Comparison of ENCODE assay signal across 10 cellular contexts in genomic region chr11:69444381-69445130, GRCh38. TPM values are rescaled to one million over a fixed set of nuclear protein-coding genes. Genes with fewer than 3 reads are reported as not detected.
DNase-seq lines count a peak whose midpoint lies in the region; ATAC-seq and TF ChIP-seq lines count a peak whose summit lies in the region.
"Had no signal": no experiment of that assay in that cellular context is flagged by ENCODE, and none has a peak within 500 bp of the region (broad histone marks: within the 10 kb centered on the region; RNA-seq: fewer than 3 reads in every experiment).

No MANE protein-coding gene starts in this region.

- peak overlapping the region; percentile 84 for H3K4me2 ChIP-seq in SK-N-SH

- no peak overlapping the region for H2AFZ ChIP-seq in SK-N-SH (ENCODE audit: low read depth)

- WGBS in SK-N-SH (ENCODE audit: low lambda C conversion rate), result 92% methylated on average over 29 of the region's 32 CpGs
- WGBS in liver, result 76% methylated on average over 32 of the region's 32 CpGs
- WGBS in tibial nerve, 2 donors, result 49 to 51% methylated on average over 29 to 31 of the region's 32 CpGs

- POLR2A ChIA-PET in SK-N-SH (lab: Yijun Ruan, JAX), result interaction anchor here (2.6 to 2.7 kb wide), 2 partner anchors 195 to 287 kb away, joined by 8 to 16 read pairs; no protein-coding TSS in a partner anchor

- H3K9me2 ChIP-seq in SK-N-SH, result no peaks in the 10 kb centered on the region

- H3K79me2 ChIP-seq in SK-N-SH (ENCODE audit: insufficient read depth), result no peaks in the 10 kb centered on the region

- no peaks in the 10 kb centered on the region for H4K20me1 ChIP-seq in SK-N-SH (ENCODE audit: insufficient read depth)

- H3F3A ChIP-seq in SK-N-SH (replicated peaks; ENCODE audit: insufficient read depth), result peaks cover 16% of the 10 kb centered on the region

- no peak for TF ChIP-seq CTCF in SK-N-SH (IDR thresholded peaks at IDR 0.05)
- TF ChIP-seq CTCF in liver (IDR thresholded peaks at IDR 0.05; ENCODE audit: low read depth, low read length, missing input control), result peak; percentile 4
- peak in 3 of 5 experiments; percentile 6 to 41 (median 22) for TF ChIP-seq CTCF in tibial nerve (IDR thresholded peaks at IDR 0.05)

- TF ChIP-seq EP300 in SK-N-SH (IDR thresholded peaks at IDR 0.05; ENCODE audit: borderline replicate concordance in 1 of 2, low read depth in 1 of 2, low read length in 1 of 2), result no peak
- peak in 1 of 2 donors; percentile 90 for TF ChIP-seq EP300 in tibial nerve (IDR thresholded peaks at IDR 0.05)

- CTCF ChIA-PET in SK-N-SH (lab: Yijun Ruan, JAX), result interaction anchor here (1.2 to 4.0 kb wide), 2 partner anchors 339 to 342 kb away, joined by 3 to 17 read pairs; no protein-coding TSS in a partner anchor

- H3K4me3 ChIP-seq in SK-N-SH (ENCODE audit: low read depth in 2 of 2, low read length in 1 of 2) (no peak overlapping the region), liver (ENCODE audit: low read depth in 1 of 3, low read length in 3 of 3) (no peak overlapping the region), tibial nerve (peak overlapping the region in 3 of 4 donors; percentile 2 to 57 (median 21))

- H3K9ac ChIP-seq in SK-N-SH, result no peak overlapping the region
- no peak overlapping the region for H3K9ac ChIP-seq in liver (ENCODE audit: low read depth in 1 of 2, low read length in 2 of 2)

- peak overlapping the region; percentile 91 to 99; a peak in 3 of 4 replicates for H3K27ac ChIP-seq in SK-N-SH (ENCODE audit: low read depth in 2 of 2, low read length in 1 of 2)
- H3K27ac ChIP-seq in caudate nucleus (ENCODE audit: low read depth, low read length), result peak overlapping the region; percentile 48
- H3K27ac ChIP-seq in liver (ENCODE audit: low read depth in 1 of 2, low read length in 2 of 2), result peak overlapping the region; percentile 22 to 68
- H3K27ac ChIP-seq in tibial nerve, result peak overlapping the region; percentile 47 to 93 (median 83)
- H3K27ac ChIP-seq: C4-2B had no signal

- H3K36me3 ChIP-seq in SK-N-SH (replicated peaks in 1 of 2; ENCODE audit: control insufficient read depth in 1 of 2, insufficient read depth in 2 of 2, low read length in 1 of 2) (no peaks in the 10 kb centered on the region), liver (ENCODE audit: control insufficient read depth in 4 of 4, insufficient read depth in 3 of 4, low read depth in 1 of 4, low read length in 3 of 4) (no peaks in the 10 kb centered on the region), tibial nerve (no peaks in the 10 kb centered on the region)

- ATAC-seq in SK-N-SH treated with all-trans-retinoic acid at 6 μM for 48 hours, result no peak
- ATAC-seq in HG03135 (IDR thresholded peaks at IDR 0.05; ENCODE audit: unreplicated experiment), result no peak
- ATAC-seq in GM21529 (IDR thresholded peaks at IDR 0.05; ENCODE audit: unreplicated experiment), result no peak

- peaks cover 37 to 41% of the 10 kb centered on the region in 2 experiments for H3K4me1 ChIP-seq in SK-N-SH (ENCODE audit: control insufficient read depth in 1 of 2, insufficient read depth in 2 of 2, low read depth in 1 of 2, low read length in 1 of 2)
- H3K4me1 ChIP-seq in liver (ENCODE audit: control insufficient read depth in 4 of 4, insufficient read depth in 4 of 4, low read length in 3 of 4), result peaks cover 2 to 22% (median 6%) of the 10 kb centered on the region in 4 donors
- H3K4me1 ChIP-seq in tibial nerve, result peaks cover 0 to 54% (median 30%) of the 10 kb centered on the region in 4 donors

- H3K9me3 ChIP-seq in SK-N-SH, result no peaks in the 10 kb centered on the region
- H3K9me3 ChIP-seq in liver (ENCODE audit: control insufficient read depth in 4 of 4, low read length in 3 of 4), result no peaks in the 10 kb centered on the region
- H3K9me3 ChIP-seq in tibial nerve, result no peaks in the 10 kb centered on the region

- TF ChIP-seq RAD21 in SK-N-SH (IDR thresholded peaks at IDR 0.05; ENCODE audit: low read length), result no peak
- peak in 1 of 2 donors; percentile 38 for TF ChIP-seq RAD21 in liver (IDR thresholded peaks at IDR 0.05)

- TF ChIP-seq POLR2A in tibial nerve (IDR thresholded peaks at IDR 0.05), result no peak

- H3K27me3 ChIP-seq in SK-N-SH (ENCODE audit: insufficient read depth), result no peaks in the 10 kb centered on the region
- no peaks in the 10 kb centered on the region for H3K27me3 ChIP-seq in liver (ENCODE audit: control insufficient read depth in 4 of 4, insufficient read depth in 4 of 4, low read length in 3 of 4)
- no peaks in the 10 kb centered on the region for H3K27me3 ChIP-seq in tibial nerve

- DNase-seq in SK-N-SH (no peak), caudate nucleus (lab: John Stamatoyannopoulos, UW) (peak in 2 of 61 donors; percentile 12 to 18), tibial nerve (ENCODE audit: low spot score in 2 of 2) (peak; percentile 39 to 86)
- no peak for DNase-seq in NK-92 treated with Interleukin-12 subunit alpha and Interleukin-12 subunit beta, amount 100 ng/mL, for 24 hours (lab: John Stamatoyannopoulos, UW)

TF ChIP-seq in SK-N-SH, 30 proteins besides CTCF, POLR2A, EP300 and RAD21:
- TF ChIP-seq TAF1 (IDR thresholded peaks at IDR 0.05; ENCODE audit: borderline replicate concordance, low read depth, low read length) (no peak), NRF1 (IDR thresholded peaks at IDR 0.05; ENCODE audit: low read depth, low read length) (no peak)

TF ChIP-seq in SK-N-SH treated with all-trans-retinoic acid at 6 μM for 48 hours, 23 proteins besides CTCF, POLR2A, EP300 and RAD21 (continues in another document):
- no peak for TF ChIP-seq ZNF8 (CRISPR knock-in tag; IDR thresholded peaks at IDR 0.05)
- no peak for TF ChIP-seq TOX (CRISPR knock-in tag; IDR thresholded peaks at IDR 0.05; ENCODE audit: borderline replicate concordance)
- TF ChIP-seq ISL1 (CRISPR knock-in tag; IDR thresholded peaks at IDR 0.05), result no peak
- TF ChIP-seq ZNF70 (CRISPR knock-in tag; IDR thresholded peaks at IDR 0.05), result no peak
- TF ChIP-seq RARB (CRISPR knock-in tag; IDR thresholded peaks at IDR 0.05), result no peak
- TF ChIP-seq BACH2 (CRISPR knock-in tag; IDR thresholded peaks at IDR 0.05; ENCODE audit: borderline replicate concordance), result no peak
- no peak for TF ChIP-seq ZFP3 (CRISPR knock-in tag; IDR thresholded peaks at IDR 0.05)
- no peak for TF ChIP-seq ZNF565 (CRISPR knock-in tag; conservative IDR thresholded peaks at IDR 0.05; ENCODE audit: low read depth)
- TF ChIP-seq, protein P1, sequence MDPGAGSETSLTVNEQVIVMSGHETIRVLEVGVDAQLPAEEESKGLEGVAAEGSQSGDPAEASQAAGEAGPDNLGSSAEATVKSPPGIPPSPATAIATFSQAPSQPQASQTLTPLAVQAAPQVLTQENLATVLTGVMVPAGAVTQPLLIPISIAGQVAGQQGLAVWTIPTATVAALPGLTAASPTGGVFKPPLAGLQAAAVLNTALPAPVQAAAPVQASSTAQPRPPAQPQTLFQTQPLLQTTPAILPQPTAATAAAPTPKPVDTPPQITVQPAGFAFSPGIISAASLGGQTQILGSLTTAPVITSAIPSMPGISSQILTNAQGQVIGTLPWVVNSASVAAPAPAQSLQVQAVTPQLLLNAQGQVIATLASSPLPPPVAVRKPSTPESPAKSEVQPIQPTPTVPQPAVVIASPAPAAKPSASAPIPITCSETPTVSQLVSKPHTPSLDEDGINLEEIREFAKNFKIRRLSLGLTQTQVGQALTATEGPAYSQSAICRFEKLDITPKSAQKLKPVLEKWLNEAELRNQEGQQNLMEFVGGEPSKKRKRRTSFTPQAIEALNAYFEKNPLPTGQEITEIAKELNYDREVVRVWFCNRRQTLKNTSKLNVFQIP (CRISPR knock-in tag; IDR thresholded peaks at IDR 0.05; ENCODE audit: borderline replicate concordance, low read depth), result no peak
- TF ChIP-seq PPARA (CRISPR knock-in tag; IDR thresholded peaks at IDR 0.05; ENCODE audit: borderline replicate concordance), result no peak
- no peak for TF ChIP-seq CSDC2 (CRISPR knock-in tag; IDR thresholded peaks at IDR 0.05)
- no peak for TF ChIP-seq GLIS3 (CRISPR knock-in tag; IDR thresholded peaks at IDR 0.05)
- no peak for TF ChIP-seq ARNTL (CRISPR knock-in tag; IDR thresholded peaks at IDR 0.05; ENCODE audit: borderline replicate concordance, low read depth)
- TF ChIP-seq SNAI2 (CRISPR knock-in tag; IDR thresholded peaks at IDR 0.05), result no peak

TF ChIP-seq in liver, 16 proteins besides CTCF, POLR2A, EP300 and RAD21 (continues in another document):
- no peak for TF ChIP-seq FOXA1 (IDR thresholded peaks at IDR 0.05)
- TF ChIP-seq EGR1 (IDR thresholded peaks at IDR 0.05; ENCODE audit: low read depth in 2 of 2), result no peak
- no peak for TF ChIP-seq NR2F2 (IDR thresholded peaks at IDR 0.05)
- TF ChIP-seq TAF1 (conservative IDR thresholded peaks at IDR 0.05), result no peak
- TF ChIP-seq, protein P2, sequence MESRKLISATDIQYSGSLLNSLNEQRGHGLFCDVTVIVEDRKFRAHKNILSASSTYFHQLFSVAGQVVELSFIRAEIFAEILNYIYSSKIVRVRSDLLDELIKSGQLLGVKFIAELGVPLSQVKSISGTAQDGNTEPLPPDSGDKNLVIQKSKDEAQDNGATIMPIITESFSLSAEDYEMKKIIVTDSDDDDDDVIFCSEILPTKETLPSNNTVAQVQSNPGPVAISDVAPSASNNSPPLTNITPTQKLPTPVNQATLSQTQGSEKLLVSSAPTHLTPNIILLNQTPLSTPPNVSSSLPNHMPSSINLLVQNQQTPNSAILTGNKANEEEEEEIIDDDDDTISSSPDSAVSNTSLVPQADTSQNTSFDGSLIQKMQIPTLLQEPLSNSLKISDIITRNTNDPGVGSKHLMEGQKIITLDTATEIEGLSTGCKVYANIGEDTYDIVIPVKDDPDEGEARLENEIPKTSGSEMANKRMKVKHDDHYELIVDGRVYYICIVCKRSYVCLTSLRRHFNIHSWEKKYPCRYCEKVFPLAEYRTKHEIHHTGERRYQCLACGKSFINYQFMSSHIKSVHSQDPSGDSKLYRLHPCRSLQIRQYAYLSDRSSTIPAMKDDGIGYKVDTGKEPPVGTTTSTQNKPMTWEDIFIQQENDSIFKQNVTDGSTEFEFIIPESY (IDR thresholded peaks at IDR 0.05), result no peak

RNA-seq across cellular contexts. Expression of gene LINC01488, which starts 36.9 kb away (rescaled TPM):
- polyA plus RNA-seq in SK-N-SH (2012; rRNA removed) (not detected in 2 replicates), liver (1 to 10 TPM in 1 of 2 donors, under 1 TPM in 1; 0.61 to 2.3 TPM)
- polyA plus RNA-seq in SK-N-SH (2012; cell fraction: cytosol; rRNA removed), result not detected in 2 replicates
- 0.08 TPM in 1 of 2 replicates, not detected in the other for polyA plus RNA-seq in SK-N-SH (2012; cell fraction: nucleus; rRNA removed)
- total RNA-seq in liver (under 1 TPM; 0.05 to 0.59 TPM), tibial nerve (not detected)
- total RNA-seq: T-helper 2 cell treated with Interferon-gamma antibody and Interleukin-4, amounts not matched to agents 100 ng/mL and 5 ng/mL, for 36 hours had no signal

Comparison
In these comparisons a context has a peak if more than half of its experiments do, and no peak if none do; other contexts are left out.
1. DNase-seq: peak in tibial nerve (2 of 2); none in SK-N-SH (single experiment) and NK-92 treated with Interleukin-12 subunit alpha and Interleukin-12 subunit beta, amount 100 ng/mL, for 24 hours (single experiment).
2. H3K27ac ChIP-seq: peak in every context shown above with its lines; median percentile 95 in SK-N-SH; 83 in tibial nerve; 48 in caudate nucleus; 45 in liver.
3. H3K4me3 ChIP-seq: peak in tibial nerve (3 of 4); none in SK-N-SH (0 of 2) and liver (0 of 3).